Comparison of ENCODE assay signal across 1 cellular context in genomic region chr1:151944859-151945575, GRCh38.
TF ChIP-seq lines count a peak whose summit lies in the region.

No MANE protein-coding gene starts in this region.

TF ChIP-seq in H1, 55 proteins besides CTCF, POLR2A, EP300 and RAD21:
- TF ChIP-seq CHD7 (IDR thresholded peaks at IDR 0.05; ENCODE audit: insufficient replicate concordance, low read length) (no peak), HDAC2 (IDR thresholded peaks at IDR 0.05; ENCODE audit: borderline replicate concordance in 1 of 2, low read depth in 2 of 2, low read length in 2 of 2) (no peak), MAFK (IDR thresholded peaks at IDR 0.05; ENCODE audit: low read depth, low read length) (no peak), NANOG (IDR thresholded peaks at IDR 0.05; ENCODE audit: insufficient read depth, low read depth, low read length, poor library complexity, severe bottlenecking) (no peak), CHD2 (IDR thresholded peaks at IDR 0.05; ENCODE audit: low read length) (no peak), POLR2AphosphoS5 (IDR thresholded peaks at IDR 0.05; ENCODE audit: low read depth, low read length) (no peak), CBX8 (IDR thresholded peaks at IDR 0.05; ENCODE audit: borderline replicate concordance, low read depth, low read length) (no peak), ATF2 (IDR thresholded peaks at IDR 0.05; ENCODE audit: low read length) (no peak), YY1 (IDR thresholded peaks at IDR 0.05; ENCODE audit: low read depth, low read length) (no peak), E2F6 (IDR thresholded peaks at IDR 0.05) (no peak), KDM4A (IDR thresholded peaks at IDR 0.05; ENCODE audit: low read depth, low read length, severe bottlenecking) (no peak), ASH2L (IDR thresholded peaks at IDR 0.05; ENCODE audit: low read length) (no peak), BCL11A (IDR thresholded peaks at IDR 0.05; ENCODE audit: low read depth in 2 of 2, low read length in 2 of 2) (no peak), BRCA1 (IDR thresholded peaks at IDR 0.05; ENCODE audit: low read depth, low read length) (no peak), TBP (IDR thresholded peaks at IDR 0.05; ENCODE audit: low read depth, low read length) (no peak), KDM5A (IDR thresholded peaks at IDR 0.05; ENCODE audit: low read length) (no peak), RBBP5 (IDR thresholded peaks at IDR 0.05; ENCODE audit: borderline replicate concordance, low read depth, low read length) (no peak), SP4 (IDR thresholded peaks at IDR 0.05; ENCODE audit: low read length) (no peak), JUN (IDR thresholded peaks at IDR 0.05; ENCODE audit: low read depth, low read length) (no peak), SUZ12 (IDR thresholded peaks at IDR 0.05; ENCODE audit: low read length) (no peak)
